Comparison of ENCODE assay signal across 26 cellular contexts in the genomic region with DNA sequence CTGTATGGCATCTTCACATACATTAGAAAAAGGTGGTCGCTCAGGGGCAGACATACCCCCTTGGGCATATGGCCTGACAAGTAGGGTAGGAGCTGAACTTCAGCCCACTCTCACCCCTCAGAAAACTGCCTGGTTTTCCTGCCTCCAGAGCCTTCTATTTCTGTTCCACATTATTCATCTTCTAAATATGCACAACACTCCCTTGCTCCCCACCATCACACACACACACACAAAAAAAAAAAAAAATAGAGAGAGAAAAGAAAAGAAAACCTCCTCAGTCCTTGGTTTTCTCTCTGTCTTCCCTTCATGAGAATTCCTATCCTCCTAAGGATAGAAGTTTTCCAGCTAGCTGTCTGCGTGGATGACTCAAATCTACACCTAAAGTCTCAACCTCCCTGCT. TPM values are rescaled to one million over a fixed set of nuclear protein-coding genes. Genes with fewer than 3 reads are reported as not detected.
"Had no signal": no experiment of that assay in that cellular context is flagged by ENCODE, and none has a peak within 500 bp of the region (broad histone marks: within the 10 kb centered on the region; RNA-seq: fewer than 3 reads in every experiment).

No MANE protein-coding gene starts in this region.

- DNase-seq: activated CD4-positive, alpha-beta memory T cell treated with anti-CD3 and anti-CD28 coated beads, Interleukin-2, amount 10 ng/mL, durations not matched to agents 7 days and 5 days; activated CD4-positive, alpha-beta T cell treated with anti-CD3 and anti-CD28 coated beads, Interleukin-2, amount 10 ng/mL, durations not matched to agents 24 days and 14 days; activated effector memory CD4-positive, alpha-beta T cell treated with Interleukin-2 at 50 U/mL for 16 hours; activated naive CD4-positive, alpha-beta T cell treated with anti-CD3 and anti-CD28 coated beads for 36 hours; activated T-cell treated with anti-CD3 and anti-CD28 coated beads, Interleukin-2, amount 50 U/mL, for 72 hours; brain microvascular endothelial cell; central memory CD4-positive, alpha-beta T cell; dorsolateral prefrontal cortex; effector memory CD8-positive, alpha-beta T cell; foreskin melanocyte; glutamatergic neuron; hippocampal formation; left ventricle myocardium inferior; naive thymus-derived CD8-positive, alpha-beta T cell; stimulated activated CD4-positive, alpha-beta T cell treated with anti-CD3 and anti-CD28 coated beads, Interleukin-4, amount 100 ng/mL, for 4 hours; stimulated activated naive CD8-positive, alpha-beta T cell treated with anti-CD3 and anti-CD28 coated beads, Interleukin-15, Interleukin-2, amounts not matched to agents 100 U/mL and 50 U/mL, for 24 hours; substantia nigra had no signal

- H3K36me3 ChIP-seq: brain microvascular endothelial cell, left ventricle myocardium inferior, neural progenitor cell, tibial nerve, vagina had no signal

- ATAC-seq: activated T-cell treated with anti-CD3 and anti-CD28 coated beads, Interleukin-2, amount 50 U/mL, for 72 hours; effector memory CD8-positive, alpha-beta T cell; esophagus mucosa; naive thymus-derived CD8-positive, alpha-beta T cell; stimulated activated naive CD8-positive, alpha-beta T cell treated with anti-CD3 and anti-CD28 coated beads, Interleukin-15, Interleukin-2, amounts not matched to agents 100 U/mL and 50 U/mL, for 24 hours had no signal

- H3K27me3 ChIP-seq: vagina had no signal

- H3K4me3 ChIP-seq: dorsolateral prefrontal cortex, left ventricle myocardium inferior, neural progenitor cell, tibial nerve, vagina had no signal

- H3K9ac ChIP-seq: neural progenitor cell had no signal

- H3K4me1 ChIP-seq: left ventricle myocardium inferior, tibial nerve, vagina had no signal

- H3K9me3 ChIP-seq: vagina had no signal

- H3K27ac ChIP-seq: brain microvascular endothelial cell, dorsolateral prefrontal cortex, left ventricle myocardium inferior, neural progenitor cell, tibial nerve, vagina had no signal

- H3K4me2 ChIP-seq: neural progenitor cell had no signal

- H2AFZ ChIP-seq: neural progenitor cell had no signal

RNA-seq across cellular contexts. Expression of gene ROPN1, which starts 5.6 kb away (rescaled TPM):
- total RNA-seq: activated CD4-positive, alpha-beta memory T cell treated with anti-CD3 and anti-CD28 coated beads, Interleukin-2, amount 10 ng/mL, durations not matched to agents 7 days and 5 days; activated CD4-positive, alpha-beta T cell treated with anti-CD3 and anti-CD28 coated beads, Interleukin-2, amount 10 ng/mL, durations not matched to agents 24 days and 14 days; activated naive CD4-positive, alpha-beta T cell treated with anti-CD3 and anti-CD28 coated beads for 36 hours; activated T-cell treated with anti-CD3 and anti-CD28 coated beads, Interleukin-2, amount 50 U/mL, for 72 hours; endothelial cell of umbilical vein; esophagus mucosa; left ventricle myocardium inferior; lung microvascular endothelial cell; naive thymus-derived CD8-positive, alpha-beta T cell; osteoblast; progenitor cell of endocrine pancreas; T-helper 2 cell treated with Interferon-gamma antibody and Interleukin-4, amounts not matched to agents 100 ng/mL and 5 ng/mL, for 36 hours; tibial nerve; vagina had no signal
- polyA plus RNA-seq: endothelial cell of umbilical vein; naive thymus-derived CD8-positive, alpha-beta T cell had no signal
